29 cellular contexts compared by ENCODE assay signal in genomic region chr12:57813111-57813970, GRCh38. TPM values are rescaled to one million over a fixed set of nuclear protein-coding genes. Genes with fewer than 3 reads are reported as not detected.
DNase-seq lines count a peak whose midpoint lies in the region; ATAC-seq and TF ChIP-seq lines count a peak whose summit lies in the region.
"Had no signal": no experiment of that assay in that cellular context is flagged by ENCODE, and none has a peak within 500 bp of the region (broad histone marks: within the 10 kb centered on the region; RNA-seq: fewer than 3 reads in every experiment).

No MANE protein-coding gene starts in this region.

- TF ChIP-seq EP300 in stomach (IDR thresholded peaks at IDR 0.05) = no peak

- TF ChIP-seq CTCF in choroid plexus epithelial cell (conservative IDR thresholded peaks at IDR 0.05; ENCODE audit: low read depth, low read length) = no peak
- no peak for TF ChIP-seq CTCF in spleen (IDR thresholded peaks at IDR 0.05 in 8 of 11, conservative IDR thresholded peaks at IDR 0.05 in 3 of 11)
- TF ChIP-seq CTCF in stomach (IDR thresholded peaks at IDR 0.05) = no peak

- in situ Hi-C loops in GM23248 (cut with MboI) = no loop called here

- H3K27me3 ChIP-seq in spleen (replicated peaks in 1 of 7) (no peaks in the 10 kb centered on the region), GM23248 (replicated peaks; ENCODE audit: insufficient read depth) (no peaks in the 10 kb centered on the region), stomach (no peaks in the 10 kb centered on the region)
- H3K27me3 ChIP-seq: adrenal gland, tibial nerve had no signal

- no peak overlapping the region for H3K9ac ChIP-seq in GM23248

- H3K79me2 ChIP-seq in GM23248 (ENCODE audit: insufficient read depth) = no peaks in the 10 kb centered on the region

- no peaks in the 10 kb centered on the region for H4K20me1 ChIP-seq in GM23248 (ENCODE audit: insufficient read depth)

- no peaks in the 10 kb centered on the region for H3K9me3 ChIP-seq in spleen
- H3K9me3 ChIP-seq in GM23248 (ENCODE audit: low read depth) = no peaks in the 10 kb centered on the region
- no peaks in the 10 kb centered on the region for H3K9me3 ChIP-seq in stomach
- H3K9me3 ChIP-seq: adrenal gland, left ventricle myocardium inferior, tibial nerve had no signal

- H3K27ac ChIP-seq in spleen (no peak overlapping the region), GM23248 (no peak overlapping the region), stomach (no peak overlapping the region)
- H3K27ac ChIP-seq: left ventricle myocardium inferior, WERI-Rb-1 had no signal

- DNase-seq in activated naive CD4-positive, alpha-beta T cell treated with anti-CD3 and anti-CD28 coated beads, Interleukin-2, amount 50 U/mL, for 72 hours (ENCODE audit: low spot score in 2 of 2) = no peak
- DNase-seq in activated naive CD4-positive, alpha-beta T cell (lab: John Stamatoyannopoulos, UW) = no peak
- DNase-seq in choroid plexus epithelial cell (ENCODE audit: low read depth) (peak; percentile 65), spleen (peak; percentile 39), GM23248 (no peak), stomach (no peak)
- DNase-seq: activated CD4-positive, alpha-beta T cell treated with anti-CD3 and anti-CD28 coated beads for 48 hours; activated CD8-positive, alpha-beta memory T cell treated with anti-CD3 and anti-CD28 coated beads, Interleukin-2, amount 10 ng/mL, durations not matched to agents 7 days and 5 days; activated naive CD4-positive, alpha-beta T cell treated with Interleukin-2 at 50 U/mL for 16 hours; activated T-cell treated with anti-CD3 and anti-CD28 coated beads, Interleukin-2, amount 50 U/mL, for 48 hours; adrenal gland; CD8-positive, alpha-beta T cell; DMS153; effector CD4-positive, alpha-beta T cell; left ventricle myocardium inferior; NCI-H1092 treated with DMSO at 0.1 percent for 48 hours; NCI-H187 treated with DMSO at 0.1 percent for 48 hours; NCI-H526 treated with DMSO at 0.1 percent for 48 hours; occipital lobe; retina; SIG-M5; small intestine; stimulated activated CD4-positive, alpha-beta T cell treated with anti-CD3 and anti-CD28 coated beads, Interleukin-2, amount 100 ng/mL, for 24 hours; SW 1271; T-helper 9 cell; WERI-Rb-1 had no signal

- peak overlapping the region; percentile 9 to 68 for H3K27ac Mint-ChIP-seq in activated naive CD4-positive, alpha-beta T cell treated with anti-CD3 and anti-CD28 coated beads, Interleukin-2, amount 50 U/mL, for 72 hours
- H3K27ac Mint-ChIP-seq: activated CD8-positive, alpha-beta memory T cell treated with anti-CD3 and anti-CD28 coated beads, Interleukin-2, amount 10 ng/mL, durations not matched to agents 7 days and 5 days; CD8-positive, alpha-beta T cell; H9 had no signal

- no peak overlapping the region for H2AFZ ChIP-seq in GM23248

- H3K4me1 ChIP-seq in spleen = peaks cover 0 to 39% (median 14%) of the 10 kb centered on the region in 6 donors
- H3K4me1 ChIP-seq in GM23248 (ENCODE audit: insufficient read depth) = peaks cover 19% of the 10 kb centered on the region
- H3K4me1 ChIP-seq in stomach = peaks cover 15 to 60% (median 28%) of the 10 kb centered on the region in 4 donors

- H3K4me3 ChIP-seq in choroid plexus epithelial cell (ENCODE audit: low read depth, low read length) (no peak overlapping the region), spleen (no peak overlapping the region), GM23248 (no peak overlapping the region), stomach (no peak overlapping the region)
- H3K4me3 ChIP-seq: adrenal gland, left ventricle myocardium inferior, tibial nerve had no signal

- no peaks in the 10 kb centered on the region for H3K9me2 ChIP-seq in GM23248 (ENCODE audit: insufficient read depth)

- no peaks in the 10 kb centered on the region for H3K9me3 Mint-ChIP-seq in activated naive CD4-positive, alpha-beta T cell treated with anti-CD3 and anti-CD28 coated beads, Interleukin-2, amount 50 U/mL, for 72 hours
- H3K9me3 Mint-ChIP-seq: CD8-positive, alpha-beta T cell; H9 had no signal

- ATAC-seq in activated naive CD4-positive, alpha-beta T cell treated with anti-CD3 and anti-CD28 coated beads, Interleukin-2, amount 50 U/mL, for 72 hours = no peak
- ATAC-seq: activated CD8-positive, alpha-beta memory T cell treated with anti-CD3 and anti-CD28 coated beads, Interleukin-2, amount 10 ng/mL, durations not matched to agents 7 days and 5 days; CD8-positive, alpha-beta T cell; Panc1 had no signal

- no peak for TF ChIP-seq POLR2A in spleen (IDR thresholded peaks at IDR 0.05)
- TF ChIP-seq POLR2A in stomach (IDR thresholded peaks at IDR 0.05) = no peak

- 82 to 94% (median 88%) methylated on average over 14 of the region's 14 CpGs for WGBS in spleen, 5 donors
- 67 to 72% methylated on average over 14 of the region's 14 CpGs for WGBS in GM23248 (ENCODE audit: low coverage in 1 of 2, low lambda C conversion rate in 2 of 2, missing lambda C conversion rate in 2 of 2), 2 experiments
- 59 to 79% (median 73%) methylated on average over 14 of the region's 14 CpGs for WGBS in stomach, 5 donors

- H3K4me2 ChIP-seq in GM23248 (ENCODE audit: unreplicated experiment) = no peak overlapping the region

- H3F3A ChIP-seq in GM23248 (ENCODE audit: insufficient read depth) = peaks cover 11% of the 10 kb centered on the region; the same call in 1 of the 2 replicates

- H3K36me3 Mint-ChIP-seq in activated naive CD4-positive, alpha-beta T cell treated with anti-CD3 and anti-CD28 coated beads, Interleukin-2, amount 50 U/mL, for 72 hours = no peaks in the 10 kb centered on the region
- H3K36me3 Mint-ChIP-seq: activated CD8-positive, alpha-beta memory T cell treated with anti-CD3 and anti-CD28 coated beads, Interleukin-2, amount 10 ng/mL, durations not matched to agents 7 days and 5 days had no signal

- H3K36me3 ChIP-seq in spleen (peaks cover 0 to 50% (median 23%) of the 10 kb centered on the region in 6 donors), GM23248 (ENCODE audit: low read depth) (peaks cover 6% of the 10 kb centered on the region; the same call in 1 of the 2 replicates), stomach (peaks cover 20 to 52% (median 48%) of the 10 kb centered on the region in 4 donors)
- H3K36me3 ChIP-seq: WERI-Rb-1 had no signal

- intact Hi-C loops in spleen (cut with DNase I; ENCODE audit: low total_unique reads) (no loop called here), stomach (cut with DNase I; ENCODE audit: low total_unique reads) (no loop called here)

RNA-seq across cellular contexts. Expression of gene AVIL, which starts 5.2 kb away (rescaled TPM):
- 1 to 10 TPM in 1 of 2 donors, under 1 TPM in 1; 0.23 to 3.1 TPM for total RNA-seq in activated naive CD4-positive, alpha-beta T cell treated with anti-CD3 and anti-CD28 coated beads, Interleukin-2, amount 50 U/mL, for 72 hours
- total RNA-seq in spleen (10 to 100 TPM in 1 of 7 donors, 1 to 10 TPM in 6; 4.8 to 18.6 (median 7.3) TPM), stomach (1 to 10 TPM in 4 of 5 donors, under 1 TPM in 1; 0.45 to 5.8 (median 4.1) TPM)
- polyA plus RNA-seq in spleen (1 to 10 TPM; 2.0 to 3.2 (median 2.8) TPM), GM23248 (2016; fragmentation: Nextera tagmentation; extraction: Ambion mirVana) (1.9 and 2.4 TPM in 2 replicates), stomach (1 to 10 TPM; 1.5 to 5.9 (median 2.3) TPM)
- 1.4 and 3.4 TPM in 2 replicates for total RNA-seq in GM23248 (2014; rRNA removed; shearing (Covaris generic))

RNA-seq across cellular contexts. Expression of gene TSFM, which starts 30.8 kb away (rescaled TPM):
- total RNA-seq in activated naive CD4-positive, alpha-beta T cell treated with anti-CD3 and anti-CD28 coated beads, Interleukin-2, amount 50 U/mL, for 72 hours = 10 to 100 TPM; 35.9 to 50.2 TPM
- total RNA-seq in spleen = 10 to 100 TPM; 13.2 to 29.8 (median 16.3) TPM
- polyA plus RNA-seq in spleen = 10 to 100 TPM; 20.7 to 38.2 (median 32.5) TPM
- total RNA-seq in GM23248 (2014; rRNA removed; shearing (Covaris generic)) = 13.0 and 37.9 TPM in 2 replicates
- 36.1 and 42.2 TPM in 2 replicates for polyA plus RNA-seq in GM23248 (2016; fragmentation: Nextera tagmentation; extraction: Ambion mirVana)
- total RNA-seq in stomach = 10 to 100 TPM in 2 of 5 donors, 1 to 10 TPM in 3; 2.3 to 13.8 (median 8.0) TPM
- polyA plus RNA-seq in stomach = 10 to 100 TPM; 32.0 to 39.3 (median 37.0) TPM

RNA-seq across cellular contexts. Expression of gene CTDSP2, which starts 33.2 kb away (rescaled TPM):
- 100 to 1,000 TPM in 1 of 2 donors, 10 to 100 TPM in 1; 76.3 to 103 TPM for total RNA-seq in activated naive CD4-positive, alpha-beta T cell treated with anti-CD3 and anti-CD28 coated beads, Interleukin-2, amount 50 U/mL, for 72 hours
- total RNA-seq in spleen (100 to 1,000 TPM; 140 to 203 (median 181) TPM), stomach (100 to 1,000 TPM in 2 of 5 donors, 10 to 100 TPM in 3; 64.6 to 152 (median 82.4) TPM)
- polyA plus RNA-seq in spleen (10 to 100 TPM; 22.2 to 43.5 (median 23.8) TPM), GM23248 (2016; fragmentation: Nextera tagmentation; extraction: Ambion mirVana) (51.7 and 52.7 TPM in 2 replicates), stomach (10 to 100 TPM; 28.4 to 67.4 (median 65.4) TPM)
- 97.3 and 109 TPM in 2 replicates for total RNA-seq in GM23248 (2014; rRNA removed; shearing (Covaris generic))

RNA-seq across cellular contexts. Expression of gene EEF1AKMT3, which starts 40.9 kb away (rescaled TPM):
- total RNA-seq in activated naive CD4-positive, alpha-beta T cell treated with anti-CD3 and anti-CD28 coated beads, Interleukin-2, amount 50 U/mL, for 72 hours = 1 to 10 TPM; 3.1 to 3.6 TPM
- total RNA-seq in spleen (1 to 10 TPM; 3.0 to 9.5 (median 6.0) TPM), stomach (10 to 100 TPM in 4 of 5 donors, 1 to 10 TPM in 1; 4.0 to 61.4 (median 16.4) TPM)
- polyA plus RNA-seq in spleen (1 to 10 TPM; 1.2 to 1.6 (median 1.4) TPM), GM23248 (2016; fragmentation: Nextera tagmentation; extraction: Ambion mirVana) (15.0 and 15.7 TPM in 2 replicates), stomach (1 to 10 TPM; 3.3 to 5.2 (median 3.5) TPM)
- 7.0 and 12.4 TPM in 2 replicates for total RNA-seq in GM23248 (2014; rRNA removed; shearing (Covaris generic))

RNA-seq across cellular contexts. Expression of gene METTL1, which starts 41.4 kb away (rescaled TPM):
- 10 to 100 TPM; 21.3 to 28.5 TPM for total RNA-seq in activated naive CD4-positive, alpha-beta T cell treated with anti-CD3 and anti-CD28 coated beads, Interleukin-2, amount 50 U/mL, for 72 hours
- total RNA-seq in spleen (10 to 100 TPM in 3 of 7 donors, 1 to 10 TPM in 4; 4.9 to 22.0 (median 9.9) TPM), stomach (10 to 100 TPM in 3 of 5 donors, 1 to 10 TPM in 2; 4.4 to 37.9 (median 13.2) TPM)
- polyA plus RNA-seq in spleen (10 to 100 TPM; 15.8 to 20.7 (median 16.3) TPM), GM23248 (2016; fragmentation: Nextera tagmentation; extraction: Ambion mirVana) (29.8 and 33.2 TPM in 2 replicates), stomach (10 to 100 TPM; 13.7 to 24.7 (median 20.2) TPM)
- total RNA-seq in GM23248 (2014; rRNA removed; shearing (Covaris generic)) = 3.7 and 7.3 TPM in 2 replicates

Comparison
In these comparisons a context has a peak if more than half of its experiments do, and no peak if none do; other contexts are left out.
1. DNase-seq: peak in choroid plexus epithelial cell (single experiment) and spleen (single experiment); none in activated naive CD4-positive, alpha-beta T cell treated with anti-CD3 and anti-CD28 coated beads, Interleukin-2, amount 50 U/mL, for 72 hours (0 of 2), activated naive CD4-positive, alpha-beta T cell (0 of 4), GM23248 (single experiment) and stomach (single experiment).